In genomic region chr21:14271053-14271452, GRCh38 we compare ENCODE assay signal across 1 cellular context.
TF ChIP-seq lines count a peak whose summit lies in the region.

No MANE protein-coding gene starts in this region.

TF ChIP-seq in K562, 482 proteins besides CTCF, POLR2A, EP300 and RAD21 (continued from another document and continues in another):
- TF ChIP-seq MLLT1 (IDR thresholded peaks at IDR 0.05) (no peak), NRF1 (conservative IDR thresholded peaks at IDR 0.05 in 1 of 2, IDR thresholded peaks at IDR 0.05 in 1 of 2) (no peak), THRB (CRISPR knock-in tag; conservative IDR thresholded peaks at IDR 0.05) (no peak), NR1H2 (CRISPR knock-in tag; IDR thresholded peaks at IDR 0.05) (no peak), CSDE1 (IDR thresholded peaks at IDR 0.05) (no peak), FOXA3 (CRISPR knock-in tag; conservative IDR thresholded peaks at IDR 0.05 in 1 of 2, IDR thresholded peaks at IDR 0.05 in 1 of 2) (no peak), ZNF449 (CRISPR knock-in tag; IDR thresholded peaks at IDR 0.05) (no peak), CHD1 (IDR thresholded peaks at IDR 0.05; ENCODE audit: low read length) (no peak), CREB5 (CRISPR knock-in tag; IDR thresholded peaks at IDR 0.05) (no peak), VEZF1 (CRISPR knock-in tag; IDR thresholded peaks at IDR 0.05) (no peak), ZNF318 (IDR thresholded peaks at IDR 0.05; ENCODE audit: borderline replicate concordance in 1 of 2, low read depth in 1 of 2) (no peak), ZNF644 (tag; IDR thresholded peaks at IDR 0.05; ENCODE audit: low read depth) (no peak), RBBP5 (IDR thresholded peaks at IDR 0.05; ENCODE audit: borderline replicate concordance, insufficient read depth, low read length, poor library complexity, severe bottlenecking) (no peak), ZBTB9 (CRISPR knock-in tag; IDR thresholded peaks at IDR 0.05) (no peak), HMGXB4 (CRISPR knock-in tag; IDR thresholded peaks at IDR 0.05) (no peak), ZNF79 (CRISPR knock-in tag; IDR thresholded peaks at IDR 0.05; ENCODE audit: low read depth) (no peak), KAT8 (IDR thresholded peaks at IDR 0.05; ENCODE audit: low read depth) (no peak), HDAC8 (tag; IDR thresholded peaks at IDR 0.05) (no peak), BCL6 (CRISPR knock-in tag; IDR thresholded peaks at IDR 0.05) (no peak), E2F4 (CRISPR knock-in tag; IDR thresholded peaks at IDR 0.05; ENCODE audit: low read depth) (no peak), ZNF699 (CRISPR knock-in tag; IDR thresholded peaks at IDR 0.05; ENCODE audit: insufficient replicate concordance) (no peak), RBM15 (IDR thresholded peaks at IDR 0.05; ENCODE audit: insufficient read depth, low read length) (no peak), PHF20 (IDR thresholded peaks at IDR 0.05; ENCODE audit: partially characterized antibody) (no peak), KDM1A (IDR thresholded peaks at IDR 0.05) (peak; percentile 83 to 85), POLR2AphosphoS2 (IDR thresholded peaks at IDR 0.05; ENCODE audit: low read length) (no peak), HOXB6 (CRISPR knock-in tag; IDR thresholded peaks at IDR 0.05; ENCODE audit: borderline replicate concordance) (no peak), CBFB (CRISPR knock-in tag; IDR thresholded peaks at IDR 0.05) (no peak), TAF15 (IDR thresholded peaks at IDR 0.05; ENCODE audit: low read depth, low read length) (no peak), RUNX1 (IDR thresholded peaks at IDR 0.05; ENCODE audit: low read depth) (no peak), ZNF184 (CRISPR knock-in tag; IDR thresholded peaks at IDR 0.05) (no peak), SMARCA4 (IDR thresholded peaks at IDR 0.05) (peak; percentile 74), CBFA2T2 (conservative IDR thresholded peaks at IDR 0.05) (peak; percentile 92), ZBTB8A (IDR thresholded peaks at IDR 0.05; ENCODE audit: partially characterized antibody) (no peak), JUNB (CRISPR knock-in tag; conservative IDR thresholded peaks at IDR 0.05) (no peak), TSC22D4 (tag; IDR thresholded peaks at IDR 0.05) (no peak), STAT6 (CRISPR knock-in tag; IDR thresholded peaks at IDR 0.05) (no peak), ZNF551 (CRISPR knock-in tag; IDR thresholded peaks at IDR 0.05) (no peak), TCFL5 (CRISPR knock-in tag; conservative IDR thresholded peaks at IDR 0.05) (no peak), GABPA (tag; conservative IDR thresholded peaks at IDR 0.05; ENCODE audit: low read depth) (no peak), SRSF3 (IDR thresholded peaks at IDR 0.05; ENCODE audit: insufficient read depth, low read length) (no peak), ZFP1 (CRISPR knock-in tag; IDR thresholded peaks at IDR 0.05) (no peak)
